Comparison of ENCODE assay signal across 9 cellular contexts in genomic region chr2:60554649-60555065, GRCh38. TPM values are rescaled to one million over a fixed set of nuclear protein-coding genes. Genes with fewer than 3 reads are reported as not detected.
A peak's percentile ranks its signal among the peaks of the same experiment; 100 is the strongest.
DNase-seq lines count a peak whose midpoint lies in the region; ATAC-seq, FAIRE-seq and TF ChIP-seq lines count a peak whose summit lies in the region.
"Had no signal": no experiment of that assay in that cellular context is flagged by ENCODE, and none has a peak within 500 bp of the region (broad histone marks: within the 10 kb centered on the region; RNA-seq: fewer than 3 reads in every experiment).

No MANE protein-coding gene starts in this region.

- H2BK20ac ChIP-seq in IMR-90 (ENCODE audit: low read depth, low read length): no peak overlapping the region

- H3K27ac ChIP-seq in IMR-90 (ENCODE audit: insufficient read depth, low read length) (no peak overlapping the region), GM12878 (ENCODE audit: control insufficient read depth, insufficient read depth) (peak overlapping the region; percentile 84), left lung (no peak overlapping the region), thymus (ENCODE audit: low read depth) (peak overlapping the region; percentile 94)

- no peak overlapping the region for H3K14ac ChIP-seq in IMR-90 (replicated peaks; ENCODE audit: low read depth, low read length)

- no peak overlapping the region for H2BK5ac ChIP-seq in IMR-90 (ENCODE audit: low read depth, low read length, poor library complexity, severe bottlenecking)

- DNase-seq in DMS 273 (lab: John Stamatoyannopoulos, UW; ENCODE audit: unreplicated experiment) (peak; percentile 74), DMS 273 treated with DMSO at 0.1 percent for 48 hours (lab: John Stamatoyannopoulos, UW) (no peak), IMR-90 (no peak), GM12878 (ENCODE audit: low read depth, low spot score) (no peak), left lung (peak in 1 of 2 donors; percentile 81), D721Med (ENCODE audit: insufficient read length, low spot score) (no peak)

- no peaks in the 10 kb centered on the region for H3K36me3 ChIP-seq in IMR-90 (ENCODE audit: control insufficient read depth, insufficient read depth, low read length)
- H3K36me3 ChIP-seq in GM12878 (ENCODE audit: control insufficient read depth in 2 of 2, insufficient read depth in 2 of 2, low read length in 1 of 2): no peaks in the 10 kb centered on the region
- H3K36me3 ChIP-seq in left lung: no peaks in the 10 kb centered on the region
- no peaks in the 10 kb centered on the region for H3K36me3 ChIP-seq in thymus (ENCODE audit: control insufficient read depth, insufficient read depth)

- no peaks in the 10 kb centered on the region for H3K9me1 ChIP-seq in IMR-90 (ENCODE audit: insufficient read depth, low read length)

- H3K56ac ChIP-seq in IMR-90 (ENCODE audit: extremely low read depth, insufficient read depth, low read length): no peak overlapping the region

- intact Hi-C loops in IMR-90 (cut with micrococcal nuclease): loop anchor here (10.0 kb wide), 1 partner anchor 1980 kb away; no protein-coding TSS in a partner anchor
- intact Hi-C loops in GM12878 (cut with micrococcal nuclease; ENCODE audit: unreplicated experiment): loop anchor here (5.0 to 10.0 kb wide), 6 partner anchors 242 to 1790 kb away; no protein-coding TSS in a partner anchor
- intact Hi-C loops in left lung (cut with DNase I): no loop called here

- no peak for TF ChIP-seq EP300 in GM12878 (IDR thresholded peaks at IDR 0.05; ENCODE audit: borderline replicate concordance in 1 of 2, control insufficient read depth in 1 of 2, low read depth in 2 of 2, low read length in 2 of 2)

- no peak overlapping the region for H4K91ac ChIP-seq in IMR-90 (ENCODE audit: insufficient read depth, low read depth, low read length)

- in situ Hi-C loops in IMR-90 (cut with MboI; ENCODE audit: low sequenced_read_pairs) (no loop called here), GM12878 (cut with MboI) (no loop called here)

- peaks cover 43% of the 10 kb centered on the region for H3K79me2 ChIP-seq in GM12878 (ENCODE audit: control insufficient read depth, insufficient read depth, low read length)

- no peak overlapping the region for H3K23ac ChIP-seq in IMR-90 (ENCODE audit: low read depth, low read length)

- RAD21 ChIA-PET in GM12878 (lab: Charles Lee; ENCODE audit: unreplicated experiment): no interaction called here

- H3K27me3 ChIP-seq in IMR-90 (ENCODE audit: control insufficient read depth, insufficient read depth, low read length) (peaks cover 52% of the 10 kb centered on the region), GM12878 (replicated peaks in 1 of 2; ENCODE audit: control insufficient read depth in 2 of 2, insufficient read depth in 2 of 2, low read length in 1 of 2) (peaks cover 3 to 5% of the 10 kb centered on the region in 2 experiments; a peak in 3 of 4 replicates), left lung (peaks cover 54 to 88% of the 10 kb centered on the region in 2 donors), thymus (ENCODE audit: control insufficient read depth, insufficient read depth) (peaks cover 1% of the 10 kb centered on the region)

- no peak overlapping the region for H2AK9ac ChIP-seq in IMR-90 (replicated peaks; ENCODE audit: low read depth, low read length, poor library complexity)

- no peak for TF ChIP-seq RAD21 in IMR-90 (IDR thresholded peaks at IDR 0.05; ENCODE audit: low read length)
- no peak for TF ChIP-seq RAD21 in GM12878 (IDR thresholded peaks at IDR 0.05; ENCODE audit: insufficient read depth, low read depth, low read length)

- H2BK15ac ChIP-seq in IMR-90 (ENCODE audit: low read depth, low read length): no peak overlapping the region

- H2BK120ac ChIP-seq in IMR-90 (ENCODE audit: low read depth, low read length): no peak overlapping the region

- TF ChIP-seq POLR2A in IMR-90 (IDR thresholded peaks at IDR 0.05; ENCODE audit: low read depth, low read length): no peak
- no peak for TF ChIP-seq POLR2A in GM12878 (IDR thresholded peaks at IDR 0.05; ENCODE audit: low read depth, low read length)

- ATAC-seq in IMR-90 (ENCODE audit: low read depth): peak; percentile 2; the same call in 1 of the 2 replicates
- peak; percentile 13 for ATAC-seq in GM12878
- peak; percentile 8 for ATAC-seq in left lung
- no peak for ATAC-seq in HG03378 (IDR thresholded peaks at IDR 0.05; ENCODE audit: unreplicated experiment)

- H3K9ac ChIP-seq in IMR-90 (ENCODE audit: low read depth, low read length): no peak overlapping the region
- peak overlapping the region; percentile 82 for H3K9ac ChIP-seq in GM12878 (ENCODE audit: control insufficient read depth, insufficient read depth, low read length)

- no peak overlapping the region for H2AK5ac ChIP-seq in IMR-90 (ENCODE audit: low read depth, low read length)

- H3K4me3 ChIP-seq in IMR-90 (ENCODE audit: insufficient read depth, low read depth, low read length) (peak overlapping the region; percentile 39), GM12878 (peak overlapping the region; percentile 92), left lung (peak overlapping the region; percentile 39 to 58), thymus (ENCODE audit: low read length) (peak overlapping the region; percentile 93)

- no peaks in the 10 kb centered on the region for H3K79me1 ChIP-seq in IMR-90 (ENCODE audit: low read depth in 1 of 2, low read length in 2 of 2)

- H3K18ac ChIP-seq in IMR-90 (ENCODE audit: low read depth, low read length): no peak overlapping the region

- CTCF ChIA-PET in IMR-90 (lab: Yijun Ruan, JAX): no interaction called here
- CTCF ChIA-PET in GM12878 (lab: Yijun Ruan, JAX): interaction anchor here (1.5 kb wide), 1 partner anchor 11 kb away, joined by 6 read pairs; no protein-coding TSS in a partner anchor

- H3K4me2 ChIP-seq in IMR-90 (ENCODE audit: low read depth, low read length): peak overlapping the region; percentile 61
- peak overlapping the region; percentile 97 for H3K4me2 ChIP-seq in GM12878 (ENCODE audit: control insufficient read depth, insufficient read depth)

- H2AFZ ChIP-seq in IMR-90 (replicated peaks; ENCODE audit: low read length, poor library complexity) (peak overlapping the region; percentile 93), GM12878 (ENCODE audit: control insufficient read depth, low read depth, low read length) (peak overlapping the region; percentile 79)

- no peak for TF ChIP-seq CTCF in IMR-90 (conservative IDR thresholded peaks at IDR 0.05; ENCODE audit: low read depth, low read length)
- no peak for TF ChIP-seq CTCF in GM12878 (IDR thresholded peaks at IDR 0.05 in 2 of 3, conservative IDR thresholded peaks at IDR 0.05 in 1 of 3; ENCODE audit: control insufficient read depth in 2 of 3, extremely low read depth in 1 of 3, insufficient read depth in 1 of 3, low read depth in 3 of 3, low read length in 3 of 3)
- TF ChIP-seq CTCF in left lung (IDR thresholded peaks at IDR 0.05): no peak
- TF ChIP-seq CTCF in D721Med (IDR thresholded peaks at IDR 0.05; ENCODE audit: insufficient read depth, missing control alignments): no peak

- no peaks in the 10 kb centered on the region for H3K9me3 ChIP-seq in IMR-90 (ENCODE audit: control insufficient read depth, insufficient read depth, low read length)
- H3K9me3 ChIP-seq in GM12878 (replicated peaks; ENCODE audit: control insufficient read depth, insufficient read depth, low read length): no peaks in the 10 kb centered on the region
- no peaks in the 10 kb centered on the region for H3K9me3 ChIP-seq in left lung
- no peaks in the 10 kb centered on the region for H3K9me3 ChIP-seq in thymus (ENCODE audit: control insufficient read depth)

- H3K4me1 ChIP-seq in IMR-90 (ENCODE audit: control insufficient read depth, insufficient read depth, low read length) (no peaks in the 10 kb centered on the region), GM12878 (ENCODE audit: control insufficient read depth, insufficient read depth, low read length) (no peaks in the 10 kb centered on the region), left lung (peaks cover 9 to 76% of the 10 kb centered on the region in 2 donors), thymus (ENCODE audit: control insufficient read depth, insufficient read depth, low read length) (peaks cover 8% of the 10 kb centered on the region)

- 0% methylated on average over 6 of the region's 28 CpGs; no CpG with 5 or more reads in 1 of the 2 experiments for WGBS in IMR-90 (ENCODE audit: extremely low coverage in 2 of 2, insufficient read length in 1 of 2), 2 experiments
- WGBS in GM12878 (ENCODE audit: insufficient coverage, insufficient replicate concordance, low lambda C conversion rate, missing lambda C conversion rate): under 1% methylated on average over 28 of the region's 28 CpGs
- under 1% methylated on average over 28 of the region's 28 CpGs for WGBS in thymus

- SMC1A ChIA-PET in GM12878 (lab: Charles Lee; ENCODE audit: uncharacterized antibody, unreplicated experiment): no interaction called here

- FAIRE-seq in GM12878 (lab: Jason Lieb, UNC) (no peak), D721Med (lab: Jason Lieb, UNC) (no peak)
- FAIRE-seq: A204.1 had no signal

- no peak overlapping the region for H4K5ac ChIP-seq in IMR-90 (ENCODE audit: low read depth, low read length)

- H3K4ac ChIP-seq in IMR-90 (ENCODE audit: low read depth, low read length): no peak overlapping the region

- H4K20me1 ChIP-seq in IMR-90 (ENCODE audit: insufficient read depth, low read length): no peaks in the 10 kb centered on the region
- H4K20me1 ChIP-seq in GM12878 (ENCODE audit: control insufficient read depth, insufficient read depth): no peaks in the 10 kb centered on the region

- POLR2A ChIA-PET in IMR-90 (lab: Charles Lee; ENCODE audit: unreplicated experiment) (no interaction called here), GM12878 (lab: Charles Lee) (no interaction called here)

- BruUV-seq in IMR-90 (replicated peaks; lab: Mats Ljungman, UMichigan) (no TSS peak), GM12878 (replicated peaks; lab: Mats Ljungman, UMichigan) (no TSS peak)

- dilution Hi-C loops in IMR-90 (cut with HindIII; ENCODE audit: low sequenced_read_pairs, unreplicated experiment): no loop called here

- no peak overlapping the region for H4K8ac ChIP-seq in IMR-90 (ENCODE audit: low read depth in 2 of 2, low read length in 2 of 2)

RNA-seq across cellular contexts. Expression of gene BCL11A, which starts 1.2 kb away (rescaled TPM):
- total RNA-seq in IMR-90 (2012; rRNA removed) (1.1 and 1.7 TPM in 2 replicates), GM12878 (2014; rRNA removed) (12.6 and 13.2 TPM in 2 replicates), GM12878 (2014; rRNA removed; fragmentation: Illumina TruSeq; extraction: Trizol) (9.4 and 11.1 TPM in 2 replicates), GM12878 (2021) (22.7 and 26.6 TPM in 2 replicates), left lung (1 to 10 TPM; 4.0 to 7.3 TPM)
- polyA plus RNA-seq in IMR-90 (2012; rRNA removed) (1.0 and 1.2 TPM in 2 replicates), GM12878 (2011; rRNA removed) (not detected in 2 replicates), GM12878 (2014; fragmentation: Illumina TruSeq; extraction: Trizol) (10.7 and 11.1 TPM in 2 replicates), GM12878 (2014; fragmentation: Nextera tagmentation; extraction: Ambion mirVana) (10 to 100 TPM in 1 of 2 experiments, 1 to 10 TPM in 1; 9.0 to 11.2 TPM), GM12878 (2014; rRNA removed) (7.5 and 8.1 TPM in 2 replicates), GM12878 (2016; fragmentation: Nextera tagmentation; extraction: Ambion mirVana) (1 to 10 TPM; 8.4 to 9.9 TPM), thymus (33.6 TPM)
- polyA plus RNA-seq in IMR-90 (2012; cell fraction: cytosol; rRNA removed): 0.51 and 0.54 TPM in 2 replicates
- 0.81 and 2.6 TPM in 2 replicates for polyA plus RNA-seq in IMR-90 (2012; cell fraction: nucleus; rRNA removed; ENCODE audit: low replicate concordance)
- 2.6 and 3.2 TPM in 2 replicates for total RNA-seq in GM12878 (2013; cell fraction: nucleolus; rRNA removed)
- polyA plus RNA-seq in GM12878 (2011; ENCODE audit: low read depth): 13.7 TPM
- polyA plus RNA-seq in GM12878 (2011; cell fraction: cytosol; rRNA removed): not detected in 2 replicates
- polyA plus RNA-seq in GM12878 (2011; cell fraction: nucleus; rRNA removed): not detected in 2 replicates
- polyA plus RNA-seq in GM12878 (2012): 21.4 TPM in 2 replicates
- not detected in 2 replicates for polyA minus RNA-seq in GM12878 (2011; rRNA and poly(A)+ RNA removed)
- polyA minus RNA-seq in GM12878 (2011; cell fraction: cytosol; rRNA and poly(A)+ RNA removed): not detected in 2 replicates
- not detected in 2 replicates for polyA minus RNA-seq in GM12878 (2011; cell fraction: nucleus; rRNA and poly(A)+ RNA removed)

Comparison
In these comparisons a context has a peak if more than half of its experiments do, and no peak if none do; other contexts are left out.
1. H3K27ac ChIP-seq: peak in GM12878 (single experiment) and thymus (single experiment); none in IMR-90 (single experiment) and left lung (0 of 2).
2. H3K4me3 ChIP-seq: peak in every context shown above with its lines; median percentile 93 in thymus; 92 in GM12878; 48 in left lung; 39 in IMR-90.
3. intact Hi-C loops: an anchor here in IMR-90 (10.0 kb wide) and GM12878 (5.0 to 10.0 kb wide); none called in left lung.